8 cellular contexts compared by ENCODE assay signal in the genomic region with DNA sequence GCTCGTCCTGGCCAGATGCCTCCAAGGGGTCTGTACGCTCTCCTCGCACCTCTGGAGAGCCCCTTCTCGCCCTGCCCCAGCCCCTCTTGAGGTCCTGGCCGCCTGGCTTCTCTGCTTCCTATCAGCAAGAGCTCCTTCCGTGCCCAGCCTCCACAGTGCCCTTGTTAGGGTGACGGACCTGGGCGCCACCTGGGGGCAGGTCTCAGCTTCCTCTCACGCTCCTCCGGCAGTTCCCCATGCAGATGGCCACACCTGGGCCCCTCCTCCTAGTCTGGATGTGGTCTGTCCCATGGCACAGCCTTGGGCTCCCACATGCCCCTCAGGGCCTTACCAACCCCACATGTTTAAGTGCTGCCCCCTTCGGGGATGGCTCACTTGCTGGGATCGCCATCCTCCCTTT. TPM values are rescaled to one million over a fixed set of nuclear protein-coding genes. Genes with fewer than 3 reads are reported as not detected.
"Had no signal": no experiment of that assay in that cellular context is flagged by ENCODE, and none has a peak within 500 bp of the region (broad histone marks: within the 10 kb centered on the region; RNA-seq: fewer than 3 reads in every experiment).

No MANE protein-coding gene starts in this region.

RNA-seq across cellular contexts. Expression of gene TMEM191B, which starts 6.7 kb away (rescaled TPM):
- total RNA-seq: RPMI7951 had no signal

RNA-seq across cellular contexts. Expression of gene GGTLC3, which starts 16.4 kb away (rescaled TPM):
- total RNA-seq: OCI-LY7, PC-3, PC-9, Right ventricle myocardium inferior, Right ventricle myocardium superior, RPMI7951, SK-MEL-5 had no signal
- polyA plus RNA-seq: SK-N-SH had no signal
